8 cellular contexts compared by ENCODE assay signal in genomic region chr1:185044981-185045792, GRCh38. TPM values are rescaled to one million over a fixed set of nuclear protein-coding genes. Genes with fewer than 3 reads are reported as not detected.
DNase-seq lines count a peak whose midpoint lies in the region; ATAC-seq lines count a peak whose summit lies in the region.

TSS of gene RNF2 (plus strand) at chr1:185045558. CDS start at chr1:185087554, 41,996 bp downstream.

- peak within 1 kb of the TSS; percentile 92 to 94 for H3K27ac Mint-ChIP-seq in effector memory CD8-positive, alpha-beta T cell
- H3K27ac Mint-ChIP-seq in memory B cell: peak within 1 kb of the TSS; percentile 94

- ATAC-seq in GM19328 (IDR thresholded peaks at IDR 0.05; ENCODE audit: unreplicated experiment) (peak; percentile 91), HG03469 (IDR thresholded peaks at IDR 0.05; ENCODE audit: unreplicated experiment) (peak; percentile 65), memory B cell (ENCODE audit: low read depth) (peak; percentile 87)
- peak; percentile 86 for ATAC-seq in effector memory CD8-positive, alpha-beta T cell (replicated peaks)

- DNase-seq in C1 segment of cervical spinal cord (lab: John Stamatoyannopoulos, UW): peak in 13 of 14 donors; percentile 24 to 82 (median 73)
- DNase-seq in NCI-H82 (lab: John Stamatoyannopoulos, UW): peak; percentile 94
- DNase-seq in effector memory CD8-positive, alpha-beta T cell: peak; percentile 74 to 79 (median 75)
- peak; percentile 70 to 77 for DNase-seq in memory B cell (ENCODE audit: low spot score in 2 of 2)
- peak; percentile 61 for DNase-seq in stimulated activated CD8-positive, alpha-beta memory T cell treated with anti-CD3 and anti-CD28 coated beads, Interleukin-12 subunit alpha, Interleukin-12 subunit beta, amount 100 ng/mL, for 24 hours (ENCODE audit: extremely low read depth)

- peaks cover 26 to 39% of the 10 kb centered on the region in 2 donors for H3K4me1 Mint-ChIP-seq in effector memory CD8-positive, alpha-beta T cell (ENCODE audit: low read depth in 2 of 2)
- H3K4me1 Mint-ChIP-seq in memory B cell: peaks cover 24% of the 10 kb centered on the region

- peaks cover 13% of the 10 kb centered on the region for H3K36me3 Mint-ChIP-seq in effector memory CD8-positive, alpha-beta T cell (ENCODE audit: insufficient read depth)
- H3K36me3 Mint-ChIP-seq in memory B cell: peaks cover 2% of the 10 kb centered on the region

- H3K9me3 Mint-ChIP-seq in effector memory CD8-positive, alpha-beta T cell: no peaks in the 10 kb centered on the region
- no peaks in the 10 kb centered on the region for H3K9me3 Mint-ChIP-seq in memory B cell

- H3K4me3 Mint-ChIP-seq in effector memory CD8-positive, alpha-beta T cell: peak within 1 kb of the TSS; percentile 83 to 94
- peak within 1 kb of the TSS; percentile 89 for H3K4me3 Mint-ChIP-seq in memory B cell

- H3K27me3 Mint-ChIP-seq in effector memory CD8-positive, alpha-beta T cell: no peaks in the 10 kb centered on the region
- no peaks in the 10 kb centered on the region for H3K27me3 Mint-ChIP-seq in memory B cell

- POLR2A ChIA-PET in activated CD8-positive, alpha-beta memory T cell treated with anti-CD3 and anti-CD28 coated beads for 36 hours (lab: Charles Lee): interaction anchor here (0.6 to 1.6 kb wide), 5 partner anchors 71 to 291 kb away, joined by 3 to 5 read pairs (median 3); partner anchors contain the start of genes IVNS1ABP, NIBAN1 and TRMT1L

- CTCF ChIA-PET in activated CD8-positive, alpha-beta memory T cell treated with anti-CD3 and anti-CD28 coated beads for 36 hours (lab: Charles Lee): interaction anchor here (0.6 to 1.2 kb wide), 6 partner anchors 20 to 280 kb away, joined by 3 to 5 read pairs (median 3); no protein-coding TSS in a partner anchor

RNA-seq across cellular contexts. Expression of gene RNF2, which starts in this region (rescaled TPM):
- 10 to 100 TPM; 27.2 to 28.9 TPM for total RNA-seq in activated CD8-positive, alpha-beta memory T cell treated with anti-CD3 and anti-CD28 coated beads for 36 hours

Comparison
In these comparisons a context has a peak if more than half of its experiments do, and no peak if none do; other contexts are left out.
1. Peak in every context shown above with its lines: DNase-seq and ATAC-seq.